In genomic region chr21:42747267-42747701, GRCh38 we compare ENCODE assay signal across 11 cellular contexts.
DNase-seq lines count a peak whose midpoint lies in the region; ATAC-seq lines count a peak whose summit lies in the region.
"Had no signal": no experiment of that assay in that cellular context is flagged by ENCODE, and none has a peak within 500 bp of the region (broad histone marks: within the 10 kb centered on the region; RNA-seq: fewer than 3 reads in every experiment).

No MANE protein-coding gene starts in this region.

- peaks cover 0 to 5% of the 10 kb centered on the region in 2 donors for H3K36me3 ChIP-seq in muscle layer of duodenum (ENCODE audit: control insufficient read depth in 1 of 2, insufficient read depth in 2 of 2, low read length in 2 of 2)

- peaks cover 13% of the 10 kb centered on the region for H3K4me1 Mint-ChIP-seq in activated naive CD4-positive, alpha-beta T cell treated with anti-CD3 and anti-CD28 coated beads for 36 hours (ENCODE audit: low read depth)
- peaks cover 21% of the 10 kb centered on the region for H3K4me1 Mint-ChIP-seq in activated naive CD8-positive, alpha-beta T cell treated with anti-CD3 and anti-CD28 coated beads, Interleukin-2, amount 50 U/mL, for 24 hours

- DNase-seq in activated naive CD4-positive, alpha-beta T cell treated with anti-CD3 and anti-CD28 coated beads for 36 hours, result no peak
- DNase-seq in activated naive CD4-positive, alpha-beta T cell treated with anti-CD3 and anti-CD28 coated beads, Interleukin-2, amount 50 U/mL, for 16 hours, result no peak
- DNase-seq in activated naive CD8-positive, alpha-beta T cell treated with anti-CD3 and anti-CD28 coated beads, Interleukin-2, amount 50 U/mL, for 24 hours, result no peak
- no peak for DNase-seq in NCI-H226
- DNase-seq: IMR-90, NCI-H187 had no signal

- H3K4me3 Mint-ChIP-seq in activated naive CD4-positive, alpha-beta T cell treated with anti-CD3 and anti-CD28 coated beads for 36 hours, result no peak overlapping the region
- no peak overlapping the region for H3K4me3 Mint-ChIP-seq in activated naive CD8-positive, alpha-beta T cell treated with anti-CD3 and anti-CD28 coated beads, Interleukin-2, amount 50 U/mL, for 24 hours
- H3K4me3 Mint-ChIP-seq: nephron had no signal

- CTCF ChIA-PET in activated naive CD4-positive, alpha-beta T cell treated with anti-CD3 and anti-CD28 coated beads for 36 hours (lab: Charles Lee), result interaction anchor here (0.8 to 2.4 kb wide), 6 partner anchors 9 to 156 kb away, joined by 3 to 7 read pairs (median 4); no protein-coding TSS in a partner anchor

- peak overlapping the region in 1 of 2 donors; percentile 6 for H3K4me3 ChIP-seq in muscle layer of duodenum (ENCODE audit: low read depth in 1 of 2, low read length in 2 of 2)

- H3K4me1 ChIP-seq in muscle layer of duodenum (ENCODE audit: control insufficient read depth in 1 of 2, insufficient read depth in 2 of 2, low read length in 2 of 2), result peaks cover 13 to 24% of the 10 kb centered on the region in 2 donors

- no peaks in the 10 kb centered on the region for H3K27me3 Mint-ChIP-seq in activated naive CD4-positive, alpha-beta T cell treated with anti-CD3 and anti-CD28 coated beads for 36 hours (ENCODE audit: low read depth)
- H3K27me3 Mint-ChIP-seq in activated naive CD8-positive, alpha-beta T cell treated with anti-CD3 and anti-CD28 coated beads, Interleukin-2, amount 50 U/mL, for 24 hours, result no peaks in the 10 kb centered on the region

- intact Hi-C loops in activated naive CD4-positive, alpha-beta T cell treated with anti-CD3 and anti-CD28 coated beads for 36 hours (cut with micrococcal nuclease), result loop anchor here (2.0 to 5.0 kb wide), 2 partner anchors 38 to 155 kb away; no protein-coding TSS in a partner anchor

- H3K27ac ChIP-seq in muscle layer of duodenum (ENCODE audit: low read length) (peak overlapping the region; percentile 74), temporal lobe (ENCODE audit: low read depth, low read length) (peak overlapping the region; percentile 79)

- H3K27ac Mint-ChIP-seq in activated naive CD4-positive, alpha-beta T cell treated with anti-CD3 and anti-CD28 coated beads for 36 hours, result peak overlapping the region; percentile 79
- peak overlapping the region; percentile 86 for H3K27ac Mint-ChIP-seq in activated naive CD8-positive, alpha-beta T cell treated with anti-CD3 and anti-CD28 coated beads, Interleukin-2, amount 50 U/mL, for 24 hours
- H3K27ac Mint-ChIP-seq: nephron had no signal

- ATAC-seq in activated naive CD8-positive, alpha-beta T cell treated with anti-CD3 and anti-CD28 coated beads, Interleukin-2, amount 50 U/mL, for 24 hours, result no peak
- ATAC-seq in HG02798 (IDR thresholded peaks at IDR 0.05; ENCODE audit: poor library complexity, unreplicated experiment) (no peak), HG02970 (IDR thresholded peaks at IDR 0.05; ENCODE audit: low FRiP score, unreplicated experiment) (no peak)

- H3K27me3 ChIP-seq in muscle layer of duodenum (ENCODE audit: low read depth, low read length), result no peaks in the 10 kb centered on the region

- H3K9me3 ChIP-seq in muscle layer of duodenum (ENCODE audit: control insufficient read depth in 1 of 2, low read length in 2 of 2), result no peaks in the 10 kb centered on the region

- no peaks in the 10 kb centered on the region for H3K9me3 Mint-ChIP-seq in activated naive CD4-positive, alpha-beta T cell treated with anti-CD3 and anti-CD28 coated beads for 36 hours
- no peaks in the 10 kb centered on the region for H3K9me3 Mint-ChIP-seq in activated naive CD8-positive, alpha-beta T cell treated with anti-CD3 and anti-CD28 coated beads, Interleukin-2, amount 50 U/mL, for 24 hours
- H3K9me3 Mint-ChIP-seq: nephron had no signal

- H3K36me3 Mint-ChIP-seq in activated naive CD4-positive, alpha-beta T cell treated with anti-CD3 and anti-CD28 coated beads for 36 hours (ENCODE audit: low read depth), result no peaks in the 10 kb centered on the region
- no peaks in the 10 kb centered on the region for H3K36me3 Mint-ChIP-seq in activated naive CD8-positive, alpha-beta T cell treated with anti-CD3 and anti-CD28 coated beads, Interleukin-2, amount 50 U/mL, for 24 hours (ENCODE audit: low read depth)
